In the genomic region with DNA sequence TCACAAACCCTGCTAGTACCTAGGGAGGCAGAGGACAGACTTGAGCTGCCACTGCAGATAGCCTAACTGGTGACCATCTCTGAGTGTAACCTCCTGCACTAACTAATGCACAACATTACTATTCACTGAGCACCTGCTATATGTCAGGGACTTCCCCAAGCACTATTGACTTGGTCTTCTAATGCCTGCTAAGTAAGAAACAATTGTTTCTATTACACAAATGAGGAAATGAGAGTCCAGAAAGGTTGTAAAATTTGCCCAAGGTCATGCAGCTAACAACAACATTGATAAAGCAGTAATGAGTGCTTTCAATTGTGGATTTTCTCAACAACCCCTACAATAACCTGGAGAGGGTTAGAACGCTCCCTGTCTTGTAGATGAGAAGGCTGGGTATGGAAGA, we compare ENCODE assay signal across 11 cellular contexts.
DNase-seq lines count a peak whose midpoint lies in the region; ATAC-seq and TF ChIP-seq lines count a peak whose summit lies in the region.
"Had no signal": no experiment of that assay in that cellular context is flagged by ENCODE, and none has a peak within 500 bp of the region (broad histone marks: within the 10 kb centered on the region; RNA-seq: fewer than 3 reads in every experiment).

No MANE protein-coding gene starts in this region.

- ATAC-seq in GM19043 (IDR thresholded peaks at IDR 0.05; ENCODE audit: low read depth, unreplicated experiment) (peak; percentile 89), HG02588 (IDR thresholded peaks at IDR 0.05; ENCODE audit: unreplicated experiment) (peak; percentile 96), HG03196 (IDR thresholded peaks at IDR 0.05; ENCODE audit: unreplicated experiment) (peak; percentile 59), omental fat pad (ENCODE audit: low FRiP score) (no peak)
- ATAC-seq in activated T-cell treated with anti-CD3 and anti-CD28 coated beads, Interleukin-2, amount 50 U/mL, for 4 hours: no peak

- H3K4me3 Mint-ChIP-seq in activated T-cell treated with anti-CD3 and anti-CD28 coated beads, Interleukin-2, amount 50 U/mL, for 4 hours: no peak overlapping the region

- DNase-seq in HuH-7.5 (ENCODE audit: low spot score): no peak
- DNase-seq in NCI-H1105 (lab: John Stamatoyannopoulos, UW): no peak
- no peak for DNase-seq in activated T-cell treated with anti-CD3 and anti-CD28 coated beads, Interleukin-2, amount 50 U/mL, for 4 hours
- DNase-seq in omental fat pad (ENCODE audit: low spot score): no peak
- DNase-seq: activated CD8-positive, alpha-beta memory T cell treated with anti-CD3 and anti-CD28 coated beads for 24 hours; cortex of kidney; kidney; NCI-H2029 had no signal

- no peaks in the 10 kb centered on the region for H3K36me3 Mint-ChIP-seq in activated T-cell treated with anti-CD3 and anti-CD28 coated beads, Interleukin-2, amount 50 U/mL, for 4 hours (ENCODE audit: insufficient read depth)

- no peaks in the 10 kb centered on the region for H3K4me1 Mint-ChIP-seq in activated T-cell treated with anti-CD3 and anti-CD28 coated beads, Interleukin-2, amount 50 U/mL, for 4 hours (ENCODE audit: low read depth)

- no peaks in the 10 kb centered on the region for H3K27me3 Mint-ChIP-seq in activated T-cell treated with anti-CD3 and anti-CD28 coated beads, Interleukin-2, amount 50 U/mL, for 4 hours (ENCODE audit: low read depth)

- no peak for TF ChIP-seq CTCF in omental fat pad (IDR thresholded peaks at IDR 0.05)

- no peaks in the 10 kb centered on the region for H3K9me3 Mint-ChIP-seq in activated T-cell treated with anti-CD3 and anti-CD28 coated beads, Interleukin-2, amount 50 U/mL, for 4 hours

Comparison
In these comparisons a context has a peak if more than half of its experiments do, and no peak if none do; other contexts are left out.
1. ATAC-seq: peak in GM19043 (single experiment), HG02588 (single experiment) and HG03196 (single experiment); none in activated T-cell treated with anti-CD3 and anti-CD28 coated beads, Interleukin-2, amount 50 U/mL, for 4 hours (0 of 2) and omental fat pad (single experiment).